In genomic region chr21:36229181-36229580, GRCh38 we compare ENCODE assay signal across 20 cellular contexts.
"Had no signal": no experiment of that assay in that cellular context is flagged by ENCODE, and none has a peak within 500 bp of the region (broad histone marks: within the 10 kb centered on the region; RNA-seq: fewer than 3 reads in every experiment).

No MANE protein-coding gene starts in this region.

- ATAC-seq: activated CD4-positive, alpha-beta T cell treated with anti-CD3 and anti-CD28 coated beads for 36 hours; activated naive CD4-positive, alpha-beta T cell treated with anti-CD3 and anti-CD28 coated beads, Interleukin-2, amount 50 U/mL, for 72 hours; left lobe of liver; naive thymus-derived CD8-positive, alpha-beta T cell; SK-N-SH treated with all-trans-retinoic acid at 6 μM for 48 hours had no signal

- H3K27ac ChIP-seq: esophagus muscularis mucosa, hepatocyte, parathyroid adenoma had no signal

- H3K27me3 ChIP-seq: esophagus muscularis mucosa, hepatocyte had no signal

- H3K4me1 Mint-ChIP-seq: brain, endodermal cell had no signal

- H3K27ac Mint-ChIP-seq: activated CD4-positive, alpha-beta memory T cell treated with anti-CD3 and anti-CD28 coated beads, Interleukin-2, amount 10 ng/mL, durations not matched to agents 7 days and 5 days; activated CD4-positive, alpha-beta T cell treated with anti-CD3 and anti-CD28 coated beads for 36 hours; activated naive CD4-positive, alpha-beta T cell treated with anti-CD3 and anti-CD28 coated beads, Interleukin-2, amount 50 U/mL, for 72 hours; endodermal cell; memory B cell; type B pancreatic cell had no signal

- H3K9me3 Mint-ChIP-seq: activated CD4-positive, alpha-beta memory T cell treated with anti-CD3 and anti-CD28 coated beads, Interleukin-2, amount 10 ng/mL, durations not matched to agents 7 days and 5 days; activated naive CD4-positive, alpha-beta T cell treated with anti-CD3 and anti-CD28 coated beads, Interleukin-2, amount 50 U/mL, for 72 hours; brain; endodermal cell; memory B cell; naive thymus-derived CD8-positive, alpha-beta T cell; type B pancreatic cell had no signal

- DNase-seq: activated CD4-positive, alpha-beta memory T cell treated with anti-CD3 and anti-CD28 coated beads, Interleukin-2, amount 10 ng/mL, durations not matched to agents 7 days and 5 days; activated CD4-positive, alpha-beta T cell treated with anti-CD3 and anti-CD28 coated beads for 36 hours; activated effector memory CD4-positive, alpha-beta T cell treated with anti-CD3 and anti-CD28 coated beads, Interleukin-2, amount 50 U/mL, for 16 hours; activated T-cell treated with anti-CD3 and anti-CD28 coated beads, Interleukin-2, amount 50 U/mL, for 48 hours; amniotic stem cell; cerebellar nuclear complex; endodermal cell; islet precursor cell; naive thymus-derived CD8-positive, alpha-beta T cell; stimulated activated CD4-positive, alpha-beta T cell treated with anti-CD3 and anti-CD28 coated beads, Interleukin-2, amount 100 ng/mL, for 48 hours; stimulated activated naive CD4-positive, alpha-beta T cell had no signal

- H3K79me2 ChIP-seq: hepatocyte had no signal

- H3K27me3 Mint-ChIP-seq: activated CD4-positive, alpha-beta memory T cell treated with anti-CD3 and anti-CD28 coated beads, Interleukin-2, amount 10 ng/mL, durations not matched to agents 7 days and 5 days; activated CD4-positive, alpha-beta T cell treated with anti-CD3 and anti-CD28 coated beads for 36 hours; brain; memory B cell; naive thymus-derived CD8-positive, alpha-beta T cell; type B pancreatic cell had no signal

- H3K4me3 Mint-ChIP-seq: activated CD4-positive, alpha-beta memory T cell treated with anti-CD3 and anti-CD28 coated beads, Interleukin-2, amount 10 ng/mL, durations not matched to agents 7 days and 5 days; activated CD4-positive, alpha-beta T cell treated with anti-CD3 and anti-CD28 coated beads for 36 hours; brain; endodermal cell; memory B cell; naive thymus-derived CD8-positive, alpha-beta T cell; type B pancreatic cell had no signal

- H3K9ac ChIP-seq: parathyroid adenoma had no signal

- H3K4me3 ChIP-seq: esophagus muscularis mucosa, hepatocyte had no signal

- H3K9me3 ChIP-seq: esophagus muscularis mucosa had no signal

- H3K4me2 ChIP-seq: hepatocyte had no signal

- H3K4me1 ChIP-seq: parathyroid adenoma had no signal

- H2AFZ ChIP-seq: hepatocyte, parathyroid adenoma had no signal
